Comparison of ENCODE assay signal across 8 cellular contexts in genomic region chr6:163414367-163415175, GRCh38. TPM values are rescaled to one million over a fixed set of nuclear protein-coding genes. Genes with fewer than 3 reads are reported as not detected.
DNase-seq lines count a peak whose midpoint lies in the region; TF ChIP-seq lines count a peak whose summit lies in the region.

Gene QKI, plus strand, starts transcription at chr6:163414718. Its CDS starts 476 bp downstream, at chr6:163415194.

- H3K9me3 ChIP-seq in breast epithelium (no peaks in the 10 kb centered on the region), spleen (no peaks in the 10 kb centered on the region)

- DNase-seq in GM10266 (ENCODE audit: extremely low spot score): peak; percentile 88
- DNase-seq in H7: peak; percentile 94
- DNase-seq in MV-4-11 (lab: John Stamatoyannopoulos, UW): peak; percentile 59
- DNase-seq in breast epithelium (ENCODE audit: low spot score in 2 of 2): peak; percentile 70 to 73
- DNase-seq in immature natural killer cell: peak; percentile 78 to 83 (median 79)
- peak; percentile 96 for DNase-seq in spleen
- no peak for DNase-seq in DMS79 treated with DMSO at 0.1 percent for 48 hours (lab: John Stamatoyannopoulos, UW)

- intact Hi-C loops in breast epithelium (cut with DNase I; ENCODE audit: low total_unique reads) (loop anchor here (10.0 kb wide), 1 partner anchor 230 kb away; no protein-coding TSS in a partner anchor), spleen (cut with DNase I; ENCODE audit: low total_unique reads) (no loop called here)

- H3K36me3 Mint-ChIP-seq in immature natural killer cell: peaks cover 0 to 3% (median 0%) of the 10 kb centered on the region in 3 donors

- WGBS in spleen, 5 donors: 1% methylated on average over 47 to 141 of the region's 141 CpGs; no CpG with 5 or more reads in 1 of the 5 donors

- H3K27ac ChIP-seq in VCaP (peak within 1 kb of the TSS; percentile 40; the same call in 1 of the 2 replicates), breast epithelium (peak within 1 kb of the TSS; percentile 99 to 100), spleen (peak within 1 kb of the TSS; percentile 98 to 100 (median 100))

- H3K27me3 Mint-ChIP-seq in immature natural killer cell (ENCODE audit: low read depth in 3 of 3): peaks cover 14 to 28% (median 15%) of the 10 kb centered on the region in 3 donors

- H3K27ac Mint-ChIP-seq in immature natural killer cell: peak within 1 kb of the TSS; percentile 84 to 98 (median 96)

- H3K36me3 ChIP-seq in H7 (replicated peaks; ENCODE audit: control insufficient read depth, insufficient read depth, low read length): no peaks in the 10 kb centered on the region
- H3K36me3 ChIP-seq in breast epithelium: no peaks in the 10 kb centered on the region
- H3K36me3 ChIP-seq in spleen: no peaks in the 10 kb centered on the region

- H3K9me3 Mint-ChIP-seq in immature natural killer cell: no peaks in the 10 kb centered on the region

- peak within 1 kb of the TSS; percentile 86 to 96 (median 89) for H3K4me3 Mint-ChIP-seq in immature natural killer cell

- H3K27me3 ChIP-seq in H7 (ENCODE audit: control insufficient read depth, insufficient read depth, low read length): no peaks in the 10 kb centered on the region
- H3K27me3 ChIP-seq in breast epithelium: no peaks in the 10 kb centered on the region
- no peaks in the 10 kb centered on the region for H3K27me3 ChIP-seq in spleen (replicated peaks in 1 of 7)

- TF ChIP-seq CTCF in GM10266 (IDR thresholded peaks at IDR 0.05; ENCODE audit: control insufficient read depth, insufficient read depth, low read depth, missing control alignments): no peak
- no peak for TF ChIP-seq CTCF in VCaP (conservative IDR thresholded peaks at IDR 0.05)
- TF ChIP-seq CTCF in breast epithelium (IDR thresholded peaks at IDR 0.05): no peak
- no peak for TF ChIP-seq CTCF in spleen (IDR thresholded peaks at IDR 0.05 in 8 of 11, conservative IDR thresholded peaks at IDR 0.05 in 3 of 11)

- H3K4me1 Mint-ChIP-seq in immature natural killer cell: peaks cover 40 to 51% of the 10 kb centered on the region in 2 donors

- TF ChIP-seq POLR2A in breast epithelium (IDR thresholded peaks at IDR 0.05) (no peak), spleen (IDR thresholded peaks at IDR 0.05) (peak in 2 of 3 donors; percentile 45 to 92)

- H3K4me1 ChIP-seq in breast epithelium (no peaks in the 10 kb centered on the region), spleen (peaks cover 9 to 59% (median 36%) of the 10 kb centered on the region in 6 donors)

- peak within 1 kb of the TSS; percentile 93 for H3K4me3 ChIP-seq in H7 (ENCODE audit: insufficient read depth, low read depth, low read length)
- peak within 1 kb of the TSS; percentile 95 to 99 (median 97) for H3K4me3 ChIP-seq in breast epithelium
- peak within 1 kb of the TSS; percentile 65 to 93 (median 81) for H3K4me3 ChIP-seq in spleen

RNA-seq across cellular contexts. Expression of gene QKI, which starts in this region (rescaled TPM):
- total RNA-seq in H7 (2014; rRNA removed; shearing (Covaris generic)): 155 and 200 TPM in 2 replicates
- total RNA-seq in breast epithelium: 100 to 1,000 TPM; 158 to 304 (median 172) TPM
- 10 to 100 TPM; 12.3 to 29.1 (median 21.1) TPM for polyA plus RNA-seq in immature natural killer cell
- total RNA-seq in spleen: 100 to 1,000 TPM; 143 to 217 (median 195) TPM
- 10 to 100 TPM; 11.3 to 32.3 (median 16.8) TPM for polyA plus RNA-seq in spleen

Comparison
In these comparisons a context has a peak if more than half of its experiments do, and no peak if none do; other contexts are left out.
1. H3K27ac ChIP-seq: peak in every context shown above with its lines; median percentile 100 in spleen; 100 in breast epithelium; 40 in VCaP.